In the genomic region with DNA sequence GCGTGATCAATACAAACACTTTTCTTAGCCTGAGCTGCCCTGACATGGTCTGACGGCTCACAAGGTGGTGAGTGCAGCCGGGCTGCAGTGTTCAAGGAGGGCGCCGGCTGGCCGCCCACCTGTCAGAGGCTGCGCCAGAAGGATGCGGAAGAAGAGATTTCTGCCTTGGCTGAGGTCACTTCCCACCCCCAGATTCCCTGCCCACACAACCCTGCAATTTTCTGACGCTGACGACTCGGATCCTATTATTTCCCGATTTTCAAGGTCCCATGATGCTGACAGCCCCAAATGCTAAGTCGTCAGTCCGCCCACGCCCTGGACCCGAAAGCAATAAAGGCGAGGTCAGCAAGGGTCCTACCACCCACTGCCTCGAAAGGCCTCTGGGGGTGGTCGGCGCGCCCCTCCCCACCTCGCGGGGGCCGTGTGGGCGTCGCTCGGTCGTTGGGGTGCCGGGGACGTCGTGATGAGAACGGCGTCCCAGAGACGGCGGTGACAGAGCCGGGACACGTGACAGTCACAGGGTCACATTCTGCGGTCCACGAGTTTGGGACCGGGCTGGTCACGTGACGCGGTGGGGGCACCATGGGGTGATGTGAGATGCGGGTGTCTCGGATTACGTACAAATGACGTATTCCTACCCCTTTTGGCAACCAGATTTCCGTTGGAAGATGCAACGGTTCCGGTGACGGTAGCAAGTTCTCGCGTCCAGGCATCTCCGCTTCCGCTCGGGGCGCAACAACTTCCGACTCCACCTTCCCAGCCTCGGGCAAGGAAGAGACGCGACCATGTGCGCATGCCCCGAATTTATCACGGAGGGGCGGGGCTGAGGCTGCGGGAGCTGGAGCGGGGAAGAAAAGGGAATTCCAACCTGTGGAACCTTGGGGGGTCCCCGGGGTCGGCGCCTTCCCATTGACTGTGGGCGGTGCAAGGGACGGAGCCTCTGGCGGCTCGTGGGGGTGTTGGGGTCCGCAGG, we compare ENCODE assay signal across 8 cellular contexts. TPM values are rescaled to one million over a fixed set of nuclear protein-coding genes. Genes with fewer than 3 reads are reported as not detected.
A peak's percentile ranks its signal among the peaks of the same experiment; 100 is the strongest.
DNase-seq lines count a peak whose midpoint lies in the region; ATAC-seq, FAIRE-seq and TF ChIP-seq lines count a peak whose summit lies in the region.

A gene with protein sequence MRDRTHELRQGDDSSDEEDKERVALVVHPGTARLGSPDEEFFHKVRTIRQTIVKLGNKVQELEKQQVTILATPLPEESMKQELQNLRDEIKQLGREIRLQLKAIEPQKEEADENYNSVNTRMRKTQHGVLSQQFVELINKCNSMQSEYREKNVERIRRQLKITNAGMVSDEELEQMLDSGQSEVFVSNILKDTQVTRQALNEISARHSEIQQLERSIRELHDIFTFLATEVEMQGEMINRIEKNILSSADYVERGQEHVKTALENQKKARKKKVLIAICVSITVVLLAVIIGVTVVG (plus strand): TSS at position 823 of the 973 bp plus-strand sequence. CDS start 248 bp downstream, outside the sequence.

- DNase-seq in GM12891 (ENCODE audit: insufficient read length, low spot score) (peak; percentile 90), NCI-H1436 treated with DMSO at 0.1 percent for 48 hours (lab: John Stamatoyannopoulos, UW) (peak; percentile 63), T-helper 1 cell (peak; percentile 97 to 99 (median 98)), adrenal gland (peak; percentile 97 to 99 (median 98)), heart left ventricle (peak; percentile 98 to 99 (median 98)), posterior cingulate gyrus (peak; percentile 95 to 99 (median 97)), upper lobe of left lung (peak; percentile 95 to 99)

- WGBS in adrenal gland, 4 donors = 1 to 2% (median 1%) methylated on average over 27 to 75 of the region's 75 CpGs
- WGBS in heart left ventricle, 4 donors = 0 to 1% (median 1%) methylated on average over 54 to 75 of the region's 75 CpGs
- 2 to 11% methylated on average over 7 to 42 of the region's 75 CpGs for whole genome bisulfite sequencing in upper lobe of left lung, 2 donors

- peak in 1 of 4 donors; percentile 90 for TF ChIP-seq EP300 in upper lobe of left lung (IDR thresholded peaks at IDR 0.05)

- ATAC-seq in HG02840 (IDR thresholded peaks at IDR 0.05; ENCODE audit: low FRiP score, unreplicated experiment) (peak; percentile 89), heart left ventricle (peak; percentile 93 to 95 (median 94)), upper lobe of left lung (ENCODE audit: low FRiP score in 2 of 2) (peak; percentile 95 to 97)

- H3K4me3 ChIP-seq in adrenal gland (peak within 1 kb of the TSS; percentile 37 to 73 (median 70)), heart left ventricle (peak within 1 kb of the TSS; percentile 73 to 100 (median 90)), upper lobe of left lung (peak within 1 kb of the TSS; percentile 64 to 99 (median 93))

- H3K27me3 ChIP-seq in adrenal gland (no peaks in the 10 kb centered on the region), heart left ventricle (no peaks in the 10 kb centered on the region), upper lobe of left lung (no peaks in the 10 kb centered on the region)

- intact Hi-C loops in adrenal gland (cut with DNase I) (no loop called here), heart left ventricle (cut with DNase I) (loop anchor here in 9 of 10 donors (1.0 to 5.0 kb wide), 14 partner anchors 34 to 426 kb away; a partner anchor contains a TSS), posterior cingulate gyrus (cut with DNase I) (loop anchor here (5.0 kb wide), 1 partner anchor 39 kb away; a partner anchor contains a TSS)

- peaks cover 5 to 8% of the 10 kb centered on the region in 2 donors for H3K4me1 ChIP-seq in adrenal gland (replicated peaks in 1 of 2)
- H3K4me1 ChIP-seq in heart left ventricle = peaks cover 4 to 31% (median 18%) of the 10 kb centered on the region in 12 donors
- peaks cover 9 to 33% (median 21%) of the 10 kb centered on the region in 4 donors for H3K4me1 ChIP-seq in upper lobe of left lung

- peaks cover 0 to 25% of the 10 kb centered on the region in 2 donors for H3K36me3 ChIP-seq in adrenal gland (replicated peaks in 1 of 2)
- peaks cover 0 to 35% (median 31%) of the 10 kb centered on the region in 9 donors for H3K36me3 ChIP-seq in heart left ventricle
- H3K36me3 ChIP-seq in upper lobe of left lung = peaks cover 0 to 35% (median 12%) of the 10 kb centered on the region in 4 donors

- TF ChIP-seq CTCF in adrenal gland (IDR thresholded peaks at IDR 0.05) (peak in 2 of 6 experiments; percentile 18 to 21), heart left ventricle (IDR thresholded peaks at IDR 0.05) (no peak), upper lobe of left lung (IDR thresholded peaks at IDR 0.05) (peak in 4 of 6 experiments; percentile 13 to 36 (median 24))

- TF ChIP-seq POLR2A in GM12891 (IDR thresholded peaks at IDR 0.05; ENCODE audit: low read depth, low read length) (peak; percentile 59; the same call in 1 of the 2 replicates), adrenal gland (IDR thresholded peaks at IDR 0.05) (peak; percentile 46 to 53), heart left ventricle (IDR thresholded peaks at IDR 0.05) (no peak), upper lobe of left lung (IDR thresholded peaks at IDR 0.05) (peak in 2 of 4 donors; percentile 44 to 77)

- peak; percentile 99 for FAIRE-seq in GM12891 (lab: Jason Lieb, UNC)

- H3K27ac ChIP-seq in adrenal gland = peak within 1 kb of the TSS; percentile 79 to 98 (median 92)
- peak within 1 kb of the TSS; percentile 91 to 99 (median 96) for H3K27ac ChIP-seq in heart left ventricle
- H3K27ac ChIP-seq in upper lobe of left lung = peak within 1 kb of the TSS; percentile 93 to 99 (median 96)

- no peaks in the 10 kb centered on the region for H3K9me3 ChIP-seq in adrenal gland (replicated peaks in 1 of 3)
- H3K9me3 ChIP-seq in heart left ventricle = no peaks in the 10 kb centered on the region
- no peaks in the 10 kb centered on the region for H3K9me3 ChIP-seq in upper lobe of left lung

TF ChIP-seq in GM12891, 5 proteins besides CTCF, POLR2A, EP300 and RAD21:
- peak; percentile 78; the same call in 1 of the 2 replicates for TF ChIP-seq POU2F2 (IDR thresholded peaks at IDR 0.05; ENCODE audit: low read depth, low read length)
- TF ChIP-seq PAX5 (IDR thresholded peaks at IDR 0.05; ENCODE audit: insufficient read depth, low read length, severe bottlenecking) = peak; percentile 19
- 0 out of 2 replicates have a peak, but pooled peaks have one; percentile 27 for TF ChIP-seq POLR2AphosphoS5 (IDR thresholded peaks at IDR 0.05; ENCODE audit: low read depth, low read length)
- TF ChIP-seq SPI1 (IDR thresholded peaks at IDR 0.05; ENCODE audit: low read depth, low read length) = no peak
- TF ChIP-seq TAF1 (IDR thresholded peaks at IDR 0.05; ENCODE audit: low read depth, low read length) = no peak; the same call in 1 of the 2 replicates
TF ChIP-seq in GM12891: peak in this region for 3.

RNA-seq across cellular contexts. Expression of the gene that starts here (rescaled TPM):
- 33.7 TPM for polyA plus RNA-seq in GM12891 (2012; ENCODE audit: low read depth, missing spikeins)
- total RNA-seq in adrenal gland (10 to 100 TPM; 25.0 to 99.5 (median 51.0) TPM), heart left ventricle (10 to 100 TPM; 19.5 to 65.8 (median 39.7) TPM), upper lobe of left lung (100 to 1,000 TPM in 3 of 6 donors, 10 to 100 TPM in 3; 44.8 to 168 (median 96.3) TPM)
- polyA plus RNA-seq in adrenal gland (100 to 1,000 TPM in 2 of 3 donors, 10 to 100 TPM in 1; 48.4 to 225 (median 152) TPM), heart left ventricle (10 to 100 TPM; 50.5 to 73.8 TPM)

Comparison
In these comparisons a context has a peak if more than half of its experiments do, and no peak if none do; other contexts are left out.
1. Peak in every context shown above with its lines: DNase-seq, ATAC-seq, H3K4me3 ChIP-seq and H3K27ac ChIP-seq.
2. POLR2A ChIP-seq: peak in GM12891 (single experiment) and adrenal gland (2 of 2); none in heart left ventricle (0 of 2).
3. CTCF ChIP-seq: peak in upper lobe of left lung (4 of 6); none in heart left ventricle (0 of 12).
4. intact Hi-C loops: an anchor here in heart left ventricle (1.0 to 5.0 kb wide) and posterior cingulate gyrus (5.0 kb wide); none called in adrenal gland.